In the genomic region with DNA sequence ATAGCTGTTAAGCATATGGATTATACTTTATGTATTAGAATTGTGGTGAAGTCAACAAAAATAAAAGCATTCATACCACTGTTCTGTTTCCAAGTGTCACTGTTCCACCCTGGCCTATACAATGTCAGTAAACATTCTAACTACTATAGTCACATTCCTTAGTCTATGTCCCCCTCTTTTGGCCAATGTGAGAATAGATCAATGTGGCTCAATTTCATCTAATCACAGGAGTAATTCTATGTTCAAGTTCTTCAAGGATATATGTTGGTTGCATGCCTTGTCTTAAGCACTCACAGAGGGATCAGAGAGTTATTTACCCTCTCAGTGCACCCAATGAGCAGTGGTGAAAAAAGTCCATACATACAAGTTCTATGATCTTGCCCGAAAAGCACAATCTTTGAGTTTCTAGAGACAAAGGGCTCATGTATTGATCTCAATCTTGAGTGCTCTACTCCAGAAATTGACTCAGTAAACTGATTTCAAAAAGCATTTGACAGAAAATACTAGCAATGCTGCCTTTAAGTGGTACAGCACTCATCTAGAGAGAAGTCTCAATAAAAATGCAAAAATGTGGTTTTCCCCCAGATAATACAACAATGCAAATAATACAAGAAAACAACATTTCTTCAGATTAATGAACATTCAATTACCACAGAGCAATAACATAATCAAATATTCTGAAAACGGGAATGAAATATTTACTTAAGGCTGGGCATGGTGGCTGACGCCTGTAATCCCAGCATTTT, we compare ENCODE assay signal across 8 cellular contexts. TPM values are rescaled to one million over a fixed set of nuclear protein-coding genes. Genes with fewer than 3 reads are reported as not detected.
A peak's percentile ranks its signal among the peaks of the same experiment; 100 is the strongest.
DNase-seq lines count a peak whose midpoint lies in the region; ATAC-seq and TF ChIP-seq lines count a peak whose summit lies in the region.

No MANE protein-coding gene starts in this region.

- H3K4me3 ChIP-seq in Caco-2 (ENCODE audit: low read depth, low read length) (no peak overlapping the region), OCI-LY7 (ENCODE audit: low read depth, low read length, poor library complexity, severe bottlenecking) (no peak overlapping the region), endodermal cell (ENCODE audit: low read length) (no peak overlapping the region)
- H3K4me3 ChIP-seq in effector memory CD4-positive, alpha-beta T cell (ENCODE audit: insufficient read depth, low read depth, low read length, poor library complexity, severe bottlenecking), result no peak overlapping the region

- H3K27ac Mint-ChIP-seq in Caco-2 (ENCODE audit: unreplicated experiment) (no peak overlapping the region), endodermal cell (no peak overlapping the region), neural crest cell (ENCODE audit: unreplicated experiment) (no peak overlapping the region)

- H3K79me2 ChIP-seq in OCI-LY7 (ENCODE audit: insufficient read depth, low read depth, low read length), result no peaks in the 10 kb centered on the region

- H3K4me2 ChIP-seq in OCI-LY7 (ENCODE audit: low read length), result no peak overlapping the region

- H2AFZ ChIP-seq in OCI-LY7 (ENCODE audit: low read length), result no peak overlapping the region

- H3K36me3 Mint-ChIP-seq in Caco-2 (ENCODE audit: insufficient read depth, unreplicated experiment) (peaks cover 6% of the 10 kb centered on the region), endodermal cell (ENCODE audit: low read depth) (peaks cover 11% of the 10 kb centered on the region), neural crest cell (ENCODE audit: low read depth) (peaks cover 7% of the 10 kb centered on the region)

- intact Hi-C loops in Caco-2 (cut with micrococcal nuclease; ENCODE audit: unreplicated experiment), result loop anchor here (1.0 to 10.0 kb wide), 9 partner anchors 16 to 769 kb away; a partner anchor contains a TSS
- intact Hi-C loops in OCI-LY7 (cut with micrococcal nuclease; ENCODE audit: unreplicated experiment), result no loop called here

- CTCF ChIA-PET in Caco-2 (lab: Charles Lee), result no interaction called here
- CTCF ChIA-PET in OCI-LY7 (lab: Charles Lee; ENCODE audit: unreplicated experiment), result no interaction called here

- H3K9me3 Mint-ChIP-seq in Caco-2 (ENCODE audit: unreplicated experiment), result no peaks in the 10 kb centered on the region
- no peaks in the 10 kb centered on the region for H3K9me3 Mint-ChIP-seq in endodermal cell
- H3K9me3 Mint-ChIP-seq in neural crest cell, result no peaks in the 10 kb centered on the region

- no peaks in the 10 kb centered on the region for H3K9me2 ChIP-seq in OCI-LY7 (ENCODE audit: insufficient read depth, low read length)

- H3K27me3 Mint-ChIP-seq in Caco-2 (ENCODE audit: insufficient read depth, unreplicated experiment) (no peaks in the 10 kb centered on the region), endodermal cell (ENCODE audit: insufficient read depth) (no peaks in the 10 kb centered on the region), neural crest cell (ENCODE audit: low read depth) (no peaks in the 10 kb centered on the region)

- H3K4me1 ChIP-seq in Caco-2 (no peaks in the 10 kb centered on the region), OCI-LY7 (ENCODE audit: insufficient read depth, low read length, poor library complexity, severe bottlenecking) (no peaks in the 10 kb centered on the region), endodermal cell (ENCODE audit: control insufficient read depth, insufficient read depth, low read length) (no peaks in the 10 kb centered on the region)
- no peaks in the 10 kb centered on the region for H3K4me1 ChIP-seq in effector memory CD4-positive, alpha-beta T cell (ENCODE audit: control insufficient read depth, insufficient read depth, low read length, poor library complexity, severe bottlenecking)

- ATAC-seq in GM18870 (IDR thresholded peaks at IDR 0.05; ENCODE audit: unreplicated experiment), result peak; percentile 78
- ATAC-seq in HG03108 (IDR thresholded peaks at IDR 0.05; ENCODE audit: unreplicated experiment), result peak; percentile 77

- no peaks in the 10 kb centered on the region for H3K27me3 ChIP-seq in Caco-2 (replicated peaks; ENCODE audit: control insufficient read depth, insufficient read depth, low read length)
- H3K27me3 ChIP-seq in endodermal cell (ENCODE audit: control insufficient read depth, insufficient read depth, low read length, poor library complexity, severe bottlenecking), result no peaks in the 10 kb centered on the region
- H3K27me3 ChIP-seq in effector memory CD4-positive, alpha-beta T cell (replicated peaks; ENCODE audit: control insufficient read depth, insufficient read depth, low read length, poor library complexity, severe bottlenecking), result no peaks in the 10 kb centered on the region

- TF ChIP-seq CTCF in Caco-2 (IDR thresholded peaks at IDR 0.05; ENCODE audit: insufficient read depth in 1 of 2, low read depth in 1 of 2, low read length in 1 of 2, severe bottlenecking in 1 of 2, unreplicated experiment in 1 of 2) (peak; percentile 52 to 58), OCI-LY7 (conservative IDR thresholded peaks at IDR 0.05; ENCODE audit: low read length) (peak; percentile 71), endodermal cell (conservative IDR thresholded peaks at IDR 0.05) (peak; percentile 81), neural crest cell (conservative IDR thresholded peaks at IDR 0.05) (peak; percentile 79)

- H3K9me3 ChIP-seq in Caco-2 (no peaks in the 10 kb centered on the region), OCI-LY7 (ENCODE audit: low read length) (no peaks in the 10 kb centered on the region), endodermal cell (ENCODE audit: control insufficient read depth, low read length) (no peaks in the 10 kb centered on the region)
- H3K9me3 ChIP-seq in effector memory CD4-positive, alpha-beta T cell (ENCODE audit: control insufficient read depth, low read length), result no peaks in the 10 kb centered on the region

- H3K4me3 Mint-ChIP-seq in Caco-2 (ENCODE audit: unreplicated experiment) (no peak overlapping the region), endodermal cell (no peak overlapping the region), neural crest cell (no peak overlapping the region)

- no peaks in the 10 kb centered on the region for H3K4me1 Mint-ChIP-seq in Caco-2 (ENCODE audit: low read depth, unreplicated experiment)
- peaks cover 2% of the 10 kb centered on the region for H3K4me1 Mint-ChIP-seq in endodermal cell
- H3K4me1 Mint-ChIP-seq in neural crest cell, result no peaks in the 10 kb centered on the region

- BruUV-seq in Caco-2 (replicated peaks; lab: Mats Ljungman, UMichigan) (no TSS peak), OCI-LY7 (replicated peaks; lab: Mats Ljungman, UMichigan) (no TSS peak)

- WGBS in endodermal cell (ENCODE audit: insufficient coverage in 1 of 2, insufficient read length in 1 of 2), 2 experiments, result 58 to 60% methylated on average over 3 of the region's 3 CpGs

- peak in 1 of 2 experiments; percentile 54 for DNase-seq in Caco-2
- peak; percentile 19 for DNase-seq in OCI-LY7 (ENCODE audit: low spot score)
- DNase-seq in endodermal cell, result no peak
- no peak for DNase-seq in neural crest cell (ENCODE audit: low read depth, low spot score)
- no peak for DNase-seq in effector memory CD4-positive, alpha-beta T cell
- no peak for DNase-seq in effector CD4-positive, alpha-beta T cell

- POLR2A ChIA-PET in Caco-2 (lab: Charles Lee), result no interaction called here
- POLR2A ChIA-PET in OCI-LY7 (lab: Charles Lee), result interaction anchor here (0.5 kb wide), 1 partner anchor 837 kb away, joined by 3 read pairs; no protein-coding TSS in a partner anchor

- H3K9ac ChIP-seq in endodermal cell (ENCODE audit: extremely low read depth, low read length, poor library complexity, severe bottlenecking), result no peak overlapping the region

- H3K36me3 ChIP-seq in Caco-2 (ENCODE audit: control insufficient read depth, insufficient read depth, low read length) (no peaks in the 10 kb centered on the region; the same call in 1 of the 2 replicates), OCI-LY7 (ENCODE audit: insufficient read depth, low read length) (no peaks in the 10 kb centered on the region), endodermal cell (ENCODE audit: control insufficient read depth, insufficient read depth, low read length) (peaks cover 31% of the 10 kb centered on the region)
- no peaks in the 10 kb centered on the region for H3K36me3 ChIP-seq in effector memory CD4-positive, alpha-beta T cell (ENCODE audit: control insufficient read depth, insufficient read depth, low read length)

- H3K27ac ChIP-seq in OCI-LY7 (ENCODE audit: low read depth, low read length, poor library complexity, severe bottlenecking), result no peak overlapping the region
- no peak overlapping the region for H3K27ac ChIP-seq in endodermal cell (ENCODE audit: low read depth, low read length)
- no peak overlapping the region for H3K27ac ChIP-seq in effector memory CD4-positive, alpha-beta T cell (ENCODE audit: insufficient read depth, low read length, poor library complexity, severe bottlenecking)

- no peaks in the 10 kb centered on the region for H4K20me1 ChIP-seq in OCI-LY7 (ENCODE audit: insufficient read depth, low read length)

RNA-seq across cellular contexts. Expression of a gene that starts 16.5 kb away (rescaled TPM):
- 6.9 and 8.4 TPM in 2 replicates for total RNA-seq in Caco-2 (2022)
- not detected in 2 replicates for total RNA-seq in OCI-LY7 (2014; rRNA removed; shearing (Covaris generic))
- not detected in 2 replicates for total RNA-seq in OCI-LY7 (2022)
- under 1 TPM; 0.40 to 0.42 TPM for total RNA-seq in endodermal cell
- 0.11 TPM for polyA plus RNA-seq in endodermal cell (2013, experiment 1 of 2)
- polyA plus RNA-seq in endodermal cell (2013, experiment 2 of 2), result not detected
- not detected in 2 replicates for total RNA-seq in neural crest cell
